In the genomic region with DNA sequence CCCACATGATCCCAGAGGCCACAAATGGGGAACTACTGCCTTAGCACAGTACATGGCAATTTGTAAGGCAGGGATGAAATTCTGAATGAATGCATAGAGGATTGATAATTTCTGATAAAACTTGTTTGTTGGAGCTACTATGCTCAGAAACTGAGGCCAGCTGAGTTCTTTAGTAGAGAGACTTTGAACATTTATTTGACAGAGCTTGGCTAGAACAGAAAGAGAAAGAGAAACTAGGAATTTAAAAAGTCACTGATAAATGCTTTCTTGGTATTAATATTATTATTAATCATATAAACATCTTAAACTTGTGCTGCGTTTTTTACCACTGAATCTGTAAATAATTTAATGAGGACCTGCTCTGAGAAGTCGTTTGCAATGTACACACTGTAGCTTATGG, we compare ENCODE assay signal across 28 cellular contexts.
"Had no signal": no experiment of that assay in that cellular context is flagged by ENCODE, and none has a peak within 500 bp of the region (broad histone marks: within the 10 kb centered on the region; RNA-seq: fewer than 3 reads in every experiment).

No MANE protein-coding gene starts in this region.

- H3K36me3 ChIP-seq: left lung, lower lobe of right lung, pancreas, prostate gland, stomach, thyroid gland, upper lobe of right lung had no signal

- H3K4me3 ChIP-seq: left lung, lower lobe of right lung, pancreas, prostate gland, skin epidermis, stomach, testis, thyroid gland, upper lobe of right lung had no signal

- DNase-seq: hypothalamus; immature natural killer cell; kidney; left colon; left lung; lower lobe of right lung; mammary epithelial cell; mesenchymal stem cell; naive thymus-derived CD8-positive, alpha-beta T cell; nucleus accumbens; pancreas; posterior cingulate gyrus; retina; right cardiac atrium; stimulated activated CD4-positive, alpha-beta T cell treated with anti-CD3 and anti-CD28 coated beads, Interleukin-12 subunit alpha, Interleukin-12 subunit beta, amount 100 ng/mL, for 4 hours; stimulated activated CD4-positive, alpha-beta T cell treated with anti-CD3 and anti-CD28 coated beads, Interleukin-15, amount 100 ng/mL, for 24 hours; stimulated activated CD4-positive, alpha-beta T cell treated with anti-CD3 and anti-CD28 coated beads, Interleukin-2, amount 100 ng/mL, for 24 hours; stimulated activated CD4-positive, alpha-beta T cell treated with anti-CD3 and anti-CD28 coated beads, Interleukin-4, amount 100 ng/mL, for 1 hour; stimulated activated naive B cell treated with anti-CD40 and anti-IgM and Interleukin-4, amounts not matched to agents 10 μg/mL and 1 μg/mL and 100 μg/mL, for 72 hours; stimulated activated naive CD8-positive, alpha-beta T cell treated with anti-CD3 and anti-CD28 coated beads, Interleukin-15, Interleukin-2, amounts not matched to agents 100 U/mL and 50 U/mL, for 24 hours; stomach; testis; thyroid gland; trophoblast cell; upper lobe of right lung had no signal

- H3K27ac ChIP-seq: left lung, lower lobe of right lung, pancreas, prostate gland, skin epidermis, stomach, testis, thyroid gland, upper lobe of right lung had no signal

- H3K4me1 ChIP-seq: left lung, lower lobe of right lung, pancreas, prostate gland, stomach, testis, thyroid gland, upper lobe of right lung had no signal

- ATAC-seq: left colon; left lung; lower lobe of right lung; naive thymus-derived CD8-positive, alpha-beta T cell; pancreas; right cardiac atrium; sciatic nerve; stimulated activated naive B cell treated with anti-CD40 and anti-IgM and Interleukin-4, amounts not matched to agents 10 μg/mL and 1 μg/mL and 100 μg/mL, for 72 hours; stimulated activated naive CD8-positive, alpha-beta T cell treated with anti-CD3 and anti-CD28 coated beads, Interleukin-15, Interleukin-2, amounts not matched to agents 100 U/mL and 50 U/mL, for 24 hours; upper lobe of right lung had no signal

- H3K27me3 ChIP-seq: left lung, stomach, testis, thyroid gland, upper lobe of right lung had no signal

- H3K9me3 ChIP-seq: left lung, lower lobe of right lung, pancreas, prostate gland, stomach, testis, thyroid gland, upper lobe of right lung had no signal
